Comparison of ENCODE assay signal across 12 cellular contexts in genomic region chr20:56412949-56413348, GRCh38. TPM values are rescaled to one million over a fixed set of nuclear protein-coding genes. Genes with fewer than 3 reads are reported as not detected.
DNase-seq lines count a peak whose midpoint lies in the region; ATAC-seq and TF ChIP-seq lines count a peak whose summit lies in the region.
"Had no signal": no experiment of that assay in that cellular context is flagged by ENCODE, and none has a peak within 500 bp of the region (broad histone marks: within the 10 kb centered on the region; RNA-seq: fewer than 3 reads in every experiment).

No MANE protein-coding gene starts in this region.

- no peaks in the 10 kb centered on the region for H3K27me3 Mint-ChIP-seq in activated T-cell treated with anti-CD3 and anti-CD28 coated beads, Interleukin-2, amount 50 U/mL, for 72 hours (ENCODE audit: low read depth)
- no peaks in the 10 kb centered on the region for H3K27me3 Mint-ChIP-seq in activated naive CD8-positive, alpha-beta T cell

- peak overlapping the region; percentile 92 for H3K27ac Mint-ChIP-seq in activated T-cell treated with anti-CD3 and anti-CD28 coated beads, Interleukin-2, amount 50 U/mL, for 72 hours
- peak overlapping the region; percentile 96 for H3K27ac Mint-ChIP-seq in activated naive CD8-positive, alpha-beta T cell

- intact Hi-C loops in head of caudate nucleus (cut with DNase I), result no loop called here

- H3K27me3 ChIP-seq in liver (ENCODE audit: control insufficient read depth in 4 of 4, insufficient read depth in 4 of 4, low read length in 3 of 4) (no peaks in the 10 kb centered on the region), suprapubic skin (no peaks in the 10 kb centered on the region)

- H3K9ac ChIP-seq in liver (ENCODE audit: low read depth in 1 of 2, low read length in 2 of 2), result no peak overlapping the region

- no peak for TF ChIP-seq RAD21 in liver (IDR thresholded peaks at IDR 0.05)

- H3K4me3 ChIP-seq in liver (ENCODE audit: low read depth in 1 of 3, low read length in 3 of 3) (no peak overlapping the region), suprapubic skin (peak overlapping the region; percentile 32)
- H3K4me3 ChIP-seq: HAP-1 had no signal

- TF ChIP-seq CTCF in liver (IDR thresholded peaks at IDR 0.05; ENCODE audit: low read depth, low read length, missing input control) (no peak), suprapubic skin (IDR thresholded peaks at IDR 0.05) (no peak)

- no peak for TF ChIP-seq POLR2A in suprapubic skin (IDR thresholded peaks at IDR 0.05)

- peaks cover 81% of the 10 kb centered on the region for H3K4me1 Mint-ChIP-seq in activated T-cell treated with anti-CD3 and anti-CD28 coated beads, Interleukin-2, amount 50 U/mL, for 72 hours (ENCODE audit: low read depth)
- peaks cover 65% of the 10 kb centered on the region for H3K4me1 Mint-ChIP-seq in activated naive CD8-positive, alpha-beta T cell (ENCODE audit: low read depth)

- TF ChIP-seq EP300 in suprapubic skin (IDR thresholded peaks at IDR 0.05), result no peak

- no peak for ATAC-seq in activated T-cell treated with anti-CD3 and anti-CD28 coated beads, Interleukin-2, amount 50 U/mL, for 72 hours (replicated peaks in 1 of 2)
- ATAC-seq in HG02973 (IDR thresholded peaks at IDR 0.05; ENCODE audit: unreplicated experiment), result no peak

- 97% methylated on average over 3 of the region's 3 CpGs for WGBS in liver
- WGBS in suprapubic skin, result 91% methylated on average over 3 of the region's 3 CpGs

- no peak for DNase-seq in activated T-cell treated with anti-CD3 and anti-CD28 coated beads, Interleukin-2, amount 50 U/mL, for 72 hours
- DNase-seq in activated T-cell treated with anti-CD3 and anti-CD28 coated beads, Interleukin-2, amount 50 U/mL, for 48 hours, result no peak
- DNase-seq in suprapubic skin (ENCODE audit: low spot score in 2 of 2) (no peak), head of caudate nucleus (no peak), UCSD-AML1 (lab: John Stamatoyannopoulos, UW; ENCODE audit: unreplicated experiment) (no peak)
- DNase-seq: NCI-H1417, NCI-H524 treated with DMSO at 0.1 percent for 48 hours had no signal

- peaks cover 1 to 3% of the 10 kb centered on the region in 2 donors for H3K9me3 Mint-ChIP-seq in activated T-cell treated with anti-CD3 and anti-CD28 coated beads, Interleukin-2, amount 50 U/mL, for 72 hours
- no peaks in the 10 kb centered on the region for H3K9me3 Mint-ChIP-seq in activated naive CD8-positive, alpha-beta T cell (ENCODE audit: low read depth)

- H3K9me3 ChIP-seq in liver (ENCODE audit: control insufficient read depth in 4 of 4, low read length in 3 of 4), result no peaks in the 10 kb centered on the region
- no peaks in the 10 kb centered on the region for H3K9me3 ChIP-seq in suprapubic skin
- H3K9me3 ChIP-seq: HAP-1 had no signal

- peaks cover 14 to 30% of the 10 kb centered on the region in 2 donors for H3K36me3 Mint-ChIP-seq in activated T-cell treated with anti-CD3 and anti-CD28 coated beads, Interleukin-2, amount 50 U/mL, for 72 hours (ENCODE audit: insufficient read depth in 2 of 2)
- H3K36me3 Mint-ChIP-seq in activated naive CD8-positive, alpha-beta T cell, result peaks cover 5% of the 10 kb centered on the region

- H3K4me1 ChIP-seq in liver (ENCODE audit: control insufficient read depth in 4 of 4, insufficient read depth in 4 of 4, low read length in 3 of 4) (peaks cover 2 to 30% (median 23%) of the 10 kb centered on the region in 4 donors), suprapubic skin (peaks cover 9% of the 10 kb centered on the region)

- H3K36me3 ChIP-seq in liver (ENCODE audit: control insufficient read depth in 4 of 4, insufficient read depth in 3 of 4, low read depth in 1 of 4, low read length in 3 of 4) (peaks cover 0 to 1% (median under 1%) of the 10 kb centered on the region in 4 donors), suprapubic skin (peaks cover 1% of the 10 kb centered on the region)

- H3K27ac ChIP-seq in liver (ENCODE audit: low read depth in 1 of 2, low read length in 2 of 2), result peak overlapping the region; percentile 78 to 83
- peak overlapping the region; percentile 57 for H3K27ac ChIP-seq in suprapubic skin
- H3K27ac ChIP-seq: RWPE1 had no signal

- peak overlapping the region; percentile 79 to 86 for H3K4me3 Mint-ChIP-seq in activated T-cell treated with anti-CD3 and anti-CD28 coated beads, Interleukin-2, amount 50 U/mL, for 72 hours
- peak overlapping the region; percentile 89 for H3K4me3 Mint-ChIP-seq in activated naive CD8-positive, alpha-beta T cell

TF ChIP-seq in liver, 16 proteins besides CTCF, POLR2A, EP300 and RAD21 (continues in another document):
- TF ChIP-seq GABPA (IDR thresholded peaks at IDR 0.05 in 1 of 2, conservative IDR thresholded peaks at IDR 0.05 in 1 of 2) (no peak), ZBTB33 (IDR thresholded peaks at IDR 0.05) (no peak), FOXA1 (IDR thresholded peaks at IDR 0.05) (no peak), HNF4G (IDR thresholded peaks at IDR 0.05) (no peak), FOXA2 (IDR thresholded peaks at IDR 0.05) (no peak), TAF1 (conservative IDR thresholded peaks at IDR 0.05) (no peak), EGR1 (IDR thresholded peaks at IDR 0.05; ENCODE audit: low read depth in 2 of 2) (no peak), NR2F2 (IDR thresholded peaks at IDR 0.05) (no peak), JUND (IDR thresholded peaks at IDR 0.05) (no peak), YY1 (IDR thresholded peaks at IDR 0.05) (no peak), SP1 (IDR thresholded peaks at IDR 0.05) (no peak), REST (IDR thresholded peaks at IDR 0.05) (no peak), HNF4A (conservative IDR thresholded peaks at IDR 0.05) (no peak), RXRA (IDR thresholded peaks at IDR 0.05) (no peak), MAX (IDR thresholded peaks at IDR 0.05) (no peak)

RNA-seq across cellular contexts. Expression of gene CASS4, which starts 0.9 kb away (rescaled TPM):
- total RNA-seq in activated T-cell treated with anti-CD3 and anti-CD28 coated beads, Interleukin-2, amount 50 U/mL, for 72 hours, result 1 to 10 TPM; 3.5 to 6.9 TPM
- 1 to 10 TPM; 1.4 to 1.6 TPM for total RNA-seq in liver
- polyA plus RNA-seq in liver, result under 1 TPM; 0.26 to 0.77 TPM
- 1 to 10 TPM in 1 of 4 donors, under 1 TPM in 3; 0.42 to 1.9 (median 0.66) TPM for total RNA-seq in suprapubic skin

RNA-seq across cellular contexts. Expression of gene CSTF1, which starts 20.5 kb away (rescaled TPM):
- 10 to 100 TPM; 63.7 to 74.5 TPM for total RNA-seq in activated T-cell treated with anti-CD3 and anti-CD28 coated beads, Interleukin-2, amount 50 U/mL, for 72 hours
- 10 to 100 TPM; 19.1 to 20.2 TPM for total RNA-seq in liver
- 10 to 100 TPM; 11.9 to 12.9 TPM for polyA plus RNA-seq in liver
- total RNA-seq in suprapubic skin, result 10 to 100 TPM; 28.6 to 38.3 (median 31.2) TPM

RNA-seq across cellular contexts. Expression of gene AURKA, which starts 20.9 kb away (rescaled TPM):
- total RNA-seq in activated T-cell treated with anti-CD3 and anti-CD28 coated beads, Interleukin-2, amount 50 U/mL, for 72 hours, result 100 to 1,000 TPM; 110 to 142 TPM
- total RNA-seq in liver (10 to 100 TPM in 1 of 2 donors, 1 to 10 TPM in 1; 1.3 to 41.6 TPM), suprapubic skin (1 to 10 TPM; 2.1 to 5.7 (median 2.5) TPM)
- 1 to 10 TPM in 1 of 2 donors, under 1 TPM in 1; 0.88 to 4.2 TPM for polyA plus RNA-seq in liver

RNA-seq across cellular contexts. Expression of gene FAM210B, which starts 54.2 kb away (rescaled TPM):
- total RNA-seq in activated T-cell treated with anti-CD3 and anti-CD28 coated beads, Interleukin-2, amount 50 U/mL, for 72 hours, result 1 to 10 TPM; 4.6 to 4.9 TPM
- 100 to 1,000 TPM in 1 of 2 donors, 10 to 100 TPM in 1; 21.8 to 139 TPM for total RNA-seq in liver
- polyA plus RNA-seq in liver, result 10 to 100 TPM; 26.2 to 35.1 TPM
- total RNA-seq in suprapubic skin, result 10 to 100 TPM; 44.0 to 75.3 (median 58.4) TPM

RNA-seq across cellular contexts. Expression of gene RTF2, which starts 55.5 kb away (rescaled TPM):
- total RNA-seq in activated T-cell treated with anti-CD3 and anti-CD28 coated beads, Interleukin-2, amount 50 U/mL, for 72 hours, result 10 to 100 TPM; 80.8 to 82.7 TPM
- total RNA-seq in liver, result 10 to 100 TPM; 29.0 to 31.0 TPM
- polyA plus RNA-seq in liver, result 10 to 100 TPM; 39.2 to 46.6 TPM
- 10 to 100 TPM; 42.9 to 57.0 (median 47.0) TPM for total RNA-seq in suprapubic skin
